In genomic region chr13:36345438-36346221, GRCh38 we compare ENCODE assay signal across 1 cellular context.
A peak's percentile ranks its signal among the peaks of the same experiment; 100 is the strongest.
TF ChIP-seq lines count a peak whose summit lies in the region.

No MANE protein-coding gene starts in this region.

TF ChIP-seq in HEK293, 187 proteins besides CTCF, POLR2A, EP300 and RAD21 (continued from another document and continues in another):
- TF ChIP-seq ZNF398 (tag by site-specific recombination; IDR thresholded peaks at IDR 0.05) (no peak; the same call in 1 of the 2 replicates), SETDB1 (IDR thresholded peaks at IDR 0.05; ENCODE audit: insufficient read length, low read length) (no peak), ZNF529 (tag by site-specific recombination; IDR thresholded peaks at IDR 0.05; ENCODE audit: insufficient replicate concordance) (no peak), HIC1 (tag by site-specific recombination; IDR thresholded peaks at IDR 0.05) (peak; percentile 35; the same call in 1 of the 2 replicates), ZBTB21 (tag by site-specific recombination; IDR thresholded peaks at IDR 0.05) (peak; percentile 91), ZBTB8A (tag by site-specific recombination; IDR thresholded peaks at IDR 0.05) (peak; percentile 76), WT1 (tag by site-specific recombination; IDR thresholded peaks at IDR 0.05) (peak; percentile 15; the same call in 1 of the 2 replicates), GLIS2 (tag by site-specific recombination; IDR thresholded peaks at IDR 0.05) (peak; percentile 40; the same call in 1 of the 2 replicates), ZNF433 (tag by site-specific recombination; IDR thresholded peaks at IDR 0.05; ENCODE audit: low read depth) (no peak), PRDM10 (tag by site-specific recombination; IDR thresholded peaks at IDR 0.05) (0 out of 2 replicates have a peak, but pooled peaks have one; percentile 36), ZNF366 (tag by site-specific recombination; conservative IDR thresholded peaks at IDR 0.05) (peak; percentile 91), ZNF335 (tag by site-specific recombination; conservative IDR thresholded peaks at IDR 0.05) (peak; percentile 69), ZNF692 (tag by site-specific recombination; IDR thresholded peaks at IDR 0.05) (peak; percentile 9; the same call in 1 of the 2 replicates), ZNF76 (tag by site-specific recombination; IDR thresholded peaks at IDR 0.05; ENCODE audit: borderline replicate concordance, low read depth) (0 out of 2 replicates have a peak, but pooled peaks have one; percentile 12), SP2 (tag by site-specific recombination; IDR thresholded peaks at IDR 0.05) (no peak), IKZF3 (tag by site-specific recombination; IDR thresholded peaks at IDR 0.05) (peak; percentile 70; the same call in 1 of the 2 replicates), ZFP37 (tag by site-specific recombination; IDR thresholded peaks at IDR 0.05) (0 out of 2 replicates have a peak, but pooled peaks have one; percentile 86), ZFP69B (tag by site-specific recombination; IDR thresholded peaks at IDR 0.05) (0 out of 2 replicates have a peak, but pooled peaks have one; percentile 52), ZNF423 (tag by site-specific recombination; IDR thresholded peaks at IDR 0.05) (peak; percentile 48; the same call in 1 of the 2 replicates), ZBTB48 (tag by site-specific recombination; IDR thresholded peaks at IDR 0.05) (peak; percentile 68), ZEB2 (tag by site-specific recombination; IDR thresholded peaks at IDR 0.05) (peak; percentile 69), ZBTB49 (tag by site-specific recombination; IDR thresholded peaks at IDR 0.05; ENCODE audit: low read depth) (no peak), ZNF629 (tag by site-specific recombination; IDR thresholded peaks at IDR 0.05) (peak; percentile 93), ZNF2 (tag by site-specific recombination; IDR thresholded peaks at IDR 0.05) (peak; percentile 40; the same call in 1 of the 2 replicates), BCL6B (tag by site-specific recombination; IDR thresholded peaks at IDR 0.05) (peak; percentile 71), KLF10 (tag by site-specific recombination; IDR thresholded peaks at IDR 0.05) (peak; percentile 41; the same call in 1 of the 2 replicates), INSM2 (tag by site-specific recombination; IDR thresholded peaks at IDR 0.05) (peak; percentile 47; the same call in 1 of the 2 replicates), ZNF501 (tag by site-specific recombination; IDR thresholded peaks at IDR 0.05) (peak; percentile 78; the same call in 1 of the 2 replicates), GLI4 (tag by site-specific recombination; IDR thresholded peaks at IDR 0.05) (0 out of 2 replicates have a peak, but pooled peaks have one; percentile 24), ZNF560 (tag by site-specific recombination; IDR thresholded peaks at IDR 0.05; ENCODE audit: borderline replicate concordance) (no peak), KLF1 (tag by site-specific recombination; IDR thresholded peaks at IDR 0.05) (no peak; the same call in 1 of the 2 replicates), KLF17 (tag by site-specific recombination; IDR thresholded peaks at IDR 0.05) (no peak), FEZF1 (tag by site-specific recombination; IDR thresholded peaks at IDR 0.05) (peak; percentile 85), ZNF394 (tag by site-specific recombination; IDR thresholded peaks at IDR 0.05; ENCODE audit: borderline replicate concordance) (peak; percentile 66), ZNF138 (tag by site-specific recombination; IDR thresholded peaks at IDR 0.05; ENCODE audit: borderline replicate concordance) (no peak), GLIS1 (tag by site-specific recombination; IDR thresholded peaks at IDR 0.05) (peak; percentile 90), ZNF121 (tag by site-specific recombination; IDR thresholded peaks at IDR 0.05) (0 out of 2 replicates have a peak, but pooled peaks have one; percentile 35), PRDM1 (tag by site-specific recombination; IDR thresholded peaks at IDR 0.05) (peak; percentile 45), ZNF639 (tag by site-specific recombination; IDR thresholded peaks at IDR 0.05) (peak; percentile 57; the same call in 1 of the 2 replicates), PBX3 (CRISPR knock-in tag; IDR thresholded peaks at IDR 0.05) (no peak), ZNF664 (tag by site-specific recombination; IDR thresholded peaks at IDR 0.05) (no peak), ZNF658 (tag by site-specific recombination; IDR thresholded peaks at IDR 0.05) (no peak), ZNF596 (tag by site-specific recombination; IDR thresholded peaks at IDR 0.05) (peak; percentile 25; the same call in 1 of the 2 replicates)
